Comparison of ENCODE assay signal across 15 cellular contexts in the genomic region with DNA sequence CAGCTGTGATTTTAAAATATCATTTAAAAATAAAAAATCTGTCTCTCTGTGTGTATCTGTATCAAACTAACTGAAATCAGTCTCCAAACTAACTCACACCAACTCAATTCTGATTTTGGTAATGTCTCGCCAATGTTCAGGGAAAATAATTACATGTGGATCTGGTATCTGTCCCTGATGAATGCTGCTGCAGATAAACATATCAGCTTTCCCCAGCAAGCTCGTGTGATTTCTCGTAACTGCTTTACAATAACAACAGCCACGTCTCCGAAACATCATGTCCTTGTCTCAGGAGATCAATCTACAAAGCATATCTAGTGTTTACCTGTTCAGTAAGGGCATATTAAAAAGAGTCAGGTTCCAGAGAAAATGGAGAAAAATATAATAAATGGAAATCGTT.
"Had no signal": no experiment of that assay in that cellular context is flagged by ENCODE, and none has a peak within 500 bp of the region (broad histone marks: within the 10 kb centered on the region; RNA-seq: fewer than 3 reads in every experiment).

No MANE protein-coding gene starts in this region.

- H3K9me3 ChIP-seq: right atrium auricular region, tibial artery, uterus had no signal

- H3K4me3 ChIP-seq: right atrium auricular region, tibial artery, uterus had no signal

- H3K4me1 ChIP-seq: tibial artery, uterus had no signal

- ATAC-seq: activated CD4-positive, CD25-positive, alpha-beta regulatory T cell treated with anti-CD3 and anti-CD28 coated beads, Interleukin-2, amount 50 U/mL, for 24 hours; natural killer cell treated with Interleukin-12 subunit alpha and Interleukin-12 subunit beta and Interleukin-15 and Interleukin-18, amount 100 ng/mL, for 72 hours; stimulated activated naive B cell treated with anti-CD40 and anti-IgM and Interleukin-4, amounts not matched to agents 10 μg/mL and 1 μg/mL and 100 μg/mL, for 72 hours had no signal

- FAIRE-seq: TTC549 had no signal

- H3K36me3 ChIP-seq: right atrium auricular region, tibial artery, uterus had no signal

- H3K27me3 ChIP-seq: right atrium auricular region, tibial artery, uterus had no signal

- DNase-seq: activated CD4-positive, alpha-beta T cell treated with anti-CD3 and anti-CD28 coated beads, Interleukin-2, amount 50 U/mL, for 1 hour; activated naive CD4-positive, alpha-beta T cell; activated T-cell treated with anti-CD3 and anti-CD28 coated beads for 4 hours; aorta; effector CD8-positive, alpha-beta T cell; foreskin melanocyte; nucleus accumbens; stimulated activated CD4-positive, alpha-beta T cell treated with anti-CD3 and anti-CD28 coated beads, Interleukin-2, amount 100 ng/mL, for 48 hours; stimulated activated naive B cell treated with anti-CD40 and anti-IgM and Interleukin-4, amounts not matched to agents 10 μg/mL and 1 μg/mL and 100 μg/mL, for 72 hours; tibial artery; uterus had no signal

- H3K27ac ChIP-seq: right atrium auricular region, tibial artery, uterus had no signal
